Comparison of ENCODE assay signal across 8 cellular contexts in the genomic region with DNA sequence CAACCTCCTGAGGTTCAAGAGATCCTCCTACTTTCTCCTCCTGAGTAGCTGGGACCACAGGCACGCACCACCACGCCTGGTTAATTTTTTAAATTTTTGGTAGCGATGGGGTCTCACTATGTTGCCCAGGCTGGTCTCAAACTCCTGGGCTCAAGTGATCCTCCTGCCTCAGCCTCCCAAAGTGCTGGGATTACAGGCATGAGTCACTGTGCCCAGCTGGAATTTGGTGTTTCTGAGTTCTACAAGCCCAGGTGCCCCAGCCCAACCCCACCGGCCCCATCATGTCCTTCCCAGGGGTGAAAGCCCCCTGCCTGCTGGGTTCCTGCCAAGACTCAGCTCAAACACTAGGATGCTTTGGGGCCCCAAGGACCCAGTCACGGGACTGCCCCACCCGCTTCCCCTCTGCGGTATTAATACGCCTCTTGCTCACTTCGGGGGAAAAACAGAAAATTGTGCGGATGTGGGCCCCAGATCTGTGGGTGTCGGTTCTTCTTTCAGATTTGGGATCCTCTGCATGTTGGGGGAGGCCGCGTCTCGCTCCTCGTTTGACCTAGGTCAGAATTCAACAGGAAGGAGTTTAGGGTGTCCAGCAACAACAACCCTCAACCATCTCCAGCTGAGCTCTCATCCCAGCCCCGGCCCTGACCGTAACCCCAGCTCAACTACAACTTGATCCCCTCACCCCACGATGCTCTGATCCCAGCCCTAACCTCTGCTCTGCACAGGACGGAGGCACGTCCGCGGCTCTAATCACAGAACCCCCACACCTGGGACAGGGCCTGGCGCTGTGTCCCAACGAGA. TPM values are rescaled to one million over a fixed set of nuclear protein-coding genes. Genes with fewer than 3 reads are reported as not detected.
A peak's percentile ranks its signal among the peaks of the same experiment; 100 is the strongest.
DNase-seq lines count a peak whose midpoint lies in the region; ATAC-seq and TF ChIP-seq lines count a peak whose summit lies in the region.

No MANE protein-coding gene starts in this region.

- H3K4me3 ChIP-seq in left ventricle myocardium inferior = no peak overlapping the region

- intact Hi-C loops in left ventricle myocardium inferior (cut with micrococcal nuclease) = no loop called here

- in situ Hi-C loops in GM13976 (cut with MboI; ENCODE audit: low sequenced_read_pairs, unreplicated experiment) = no loop called here

- TF ChIP-seq CTCF in GM13976 (IDR thresholded peaks at IDR 0.05; ENCODE audit: borderline replicate concordance, control extremely low read depth, extremely low read depth, insufficient read depth, missing control alignments) (no peak), left ventricle myocardium inferior (IDR thresholded peaks at IDR 0.05; ENCODE audit: borderline replicate concordance) (no peak)

- no peaks in the 10 kb centered on the region for H3K4me1 ChIP-seq in left ventricle myocardium inferior

- ATAC-seq in HG03280 (IDR thresholded peaks at IDR 0.05; ENCODE audit: unreplicated experiment) (peak; percentile 42), GM18520 (IDR thresholded peaks at IDR 0.05; ENCODE audit: unreplicated experiment) (no peak), HG03442 (IDR thresholded peaks at IDR 0.05; ENCODE audit: unreplicated experiment) (no peak)

- peaks cover 57% of the 10 kb centered on the region for H3K27me3 ChIP-seq in left ventricle myocardium inferior (ENCODE audit: low read depth)

- DNase-seq in GM13976 (ENCODE audit: low spot score) = peak; percentile 80
- peak; percentile 68 to 71 for DNase-seq in activated CD4-positive, alpha-beta T cell treated with anti-CD3 and anti-CD28 coated beads, Interleukin-2, amount 50 U/mL, for 4 hours
- peak; percentile 30 for DNase-seq in left ventricle myocardium inferior
- DNase-seq in stimulated activated CD8-positive, alpha-beta memory T cell treated with anti-CD3 and anti-CD28 coated beads, Interleukin-2, amount 100 ng/mL, for 1 hour (ENCODE audit: low read depth in 2 of 2) = peak; percentile 25 to 48
- no peak for DNase-seq in NCI-H1092 (lab: John Stamatoyannopoulos, UW)

- peak overlapping the region; percentile 38 for H3K27ac ChIP-seq in left ventricle myocardium inferior (replicated peaks)

- no peaks in the 10 kb centered on the region for H3K9me3 ChIP-seq in left ventricle myocardium inferior (replicated peaks)

- no peaks in the 10 kb centered on the region for H3K36me3 ChIP-seq in left ventricle myocardium inferior

RNA-seq across cellular contexts. Expression of a gene that starts 3.7 kb away (rescaled TPM):
- total RNA-seq in left ventricle myocardium inferior = 0.30 TPM

RNA-seq across cellular contexts. Expression of a gene that starts 25.0 kb away (rescaled TPM):
- 116 TPM for total RNA-seq in left ventricle myocardium inferior

RNA-seq across cellular contexts. Expression of a gene that starts 26.3 kb away (rescaled TPM):
- 0.71 TPM for total RNA-seq in left ventricle myocardium inferior

RNA-seq across cellular contexts. Expression of a gene that starts 28.7 kb away (rescaled TPM):
- total RNA-seq in left ventricle myocardium inferior = 0.60 TPM

RNA-seq across cellular contexts. Expression of a gene that starts 36.7 kb away (rescaled TPM):
- 0.99 TPM for total RNA-seq in left ventricle myocardium inferior
